In the genomic region with DNA sequence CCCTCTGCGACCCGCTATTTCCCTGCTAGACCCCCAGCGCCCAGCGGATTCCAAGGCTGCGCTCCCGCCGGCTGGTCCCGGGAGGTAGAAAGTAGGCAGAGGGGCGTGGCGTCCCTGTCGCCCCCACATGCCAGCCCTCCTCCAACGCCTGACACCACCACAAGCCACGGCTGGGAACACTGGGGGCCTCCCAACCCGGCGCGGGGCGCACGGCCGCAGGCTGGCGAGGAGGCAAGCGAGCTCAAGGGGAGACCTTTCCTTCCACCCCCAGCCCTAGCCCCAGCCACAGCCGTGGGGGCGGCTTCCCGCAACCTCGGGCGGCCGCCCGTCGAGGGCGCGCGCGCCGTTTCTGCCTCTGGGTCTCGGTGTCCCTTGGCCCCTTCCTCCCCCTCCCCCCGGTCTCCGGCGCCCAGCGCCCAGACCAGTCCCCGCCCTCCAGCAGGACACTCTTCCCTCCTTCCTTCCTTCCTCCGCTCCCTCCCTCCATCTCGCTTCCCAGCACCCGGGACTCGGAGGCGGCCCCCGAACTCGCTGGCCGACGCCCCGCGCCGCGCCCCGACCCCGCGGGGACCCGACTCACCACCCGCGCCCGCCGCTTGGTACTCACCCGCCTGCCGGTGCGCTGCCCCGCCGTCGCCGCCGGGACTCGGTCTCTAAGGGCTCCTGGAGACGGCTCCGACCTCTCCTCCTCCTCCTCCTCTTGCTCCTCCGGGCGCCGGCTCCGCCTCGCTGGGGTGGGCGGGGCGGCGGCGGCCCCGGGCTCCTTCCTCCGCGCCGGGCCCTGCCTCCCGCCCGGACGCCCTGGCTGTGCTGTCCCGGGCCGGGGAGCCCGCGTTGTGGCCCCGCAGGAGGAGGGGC, we compare ENCODE assay signal across 8 cellular contexts. TPM values are rescaled to one million over a fixed set of nuclear protein-coding genes. Genes with fewer than 3 reads are reported as not detected.
DNase-seq lines count a peak whose midpoint lies in the region; ATAC-seq and TF ChIP-seq lines count a peak whose summit lies in the region.

A gene (minus strand): TSS at position 731 of the 858 bp plus-strand sequence. CDS start 125,781 bp downstream, outside the sequence.

- TF ChIP-seq CTCF in fibroblast of villous mesenchyme (IDR thresholded peaks at IDR 0.05; ENCODE audit: insufficient read depth, low read depth, low read length) = no peak

- peaks cover 13 to 21% (median 18%) of the 10 kb centered on the region in 3 donors for H3K4me1 Mint-ChIP-seq in naive B cell

- DNase-seq in Ammon's horn (ENCODE audit: low spot score) (peak; percentile 37), LHCN-M2 (ENCODE audit: low read depth) (peak; percentile 78), fibroblast of villous mesenchyme (ENCODE audit: low read depth) (peak; percentile 72), naive B cell (peak; percentile 1), ureter (ENCODE audit: low spot score) (peak; percentile 77)
- peak; percentile 41 to 50 for DNase-seq in activated T-cell treated with anti-CD3 and anti-CD28 coated beads, Interleukin-2, amount 50 U/mL, for 48 hours

- peak within 1 kb of the TSS; percentile 82 for H3K4me3 ChIP-seq in fibroblast of villous mesenchyme (ENCODE audit: low read depth, low read length)

- no peaks in the 10 kb centered on the region for H3K36me3 Mint-ChIP-seq in naive B cell

- peak within 1 kb of the TSS; percentile 71 to 89 (median 84) for H3K4me3 Mint-ChIP-seq in naive B cell

- H3K27ac Mint-ChIP-seq in naive B cell = peak within 1 kb of the TSS in 1 of 6 donors; percentile 88

- H3K9me3 Mint-ChIP-seq in naive B cell = no peaks in the 10 kb centered on the region

- peaks cover 53 to 61% (median 54%) of the 10 kb centered on the region in 3 donors for H3K27me3 Mint-ChIP-seq in naive B cell

- ATAC-seq in GM18909 (IDR thresholded peaks at IDR 0.05; ENCODE audit: poor library complexity, unreplicated experiment) = peak; percentile 54
- no peak for ATAC-seq in naive B cell (ENCODE audit: low read depth in 2 of 2)
- ATAC-seq in HG03342 (IDR thresholded peaks at IDR 0.05; ENCODE audit: unreplicated experiment) = no peak

RNA-seq across cellular contexts. Expression of the gene that starts here (rescaled TPM):
- total RNA-seq in LHCN-M2 (2014; rRNA removed) (127 and 134 TPM in 2 replicates), fibroblast of villous mesenchyme (151 and 201 TPM in 2 replicates), ureter (68.4 TPM)
- polyA plus RNA-seq in LHCN-M2 (2012) = 45.6 TPM
- polyA plus RNA-seq in naive B cell (ENCODE audit: low read depth in 6 of 6) = not detected

Comparison
In these comparisons a context has a peak if more than half of its experiments do, and no peak if none do; other contexts are left out.
1. Peak in DNase-seq in naive B cell; RNA of the gene not detected or under 1 TPM.
2. DNase-seq: peak in every context shown above with its lines; median percentile 78 in LHCN-M2; 77 in ureter; 72 in fibroblast of villous mesenchyme; 46 in activated T-cell treated with anti-CD3 and anti-CD28 coated beads, Interleukin-2, amount 50 U/mL, for 48 hours; 37 in Ammon's horn; 1 in naive B cell.